In the genomic region with DNA sequence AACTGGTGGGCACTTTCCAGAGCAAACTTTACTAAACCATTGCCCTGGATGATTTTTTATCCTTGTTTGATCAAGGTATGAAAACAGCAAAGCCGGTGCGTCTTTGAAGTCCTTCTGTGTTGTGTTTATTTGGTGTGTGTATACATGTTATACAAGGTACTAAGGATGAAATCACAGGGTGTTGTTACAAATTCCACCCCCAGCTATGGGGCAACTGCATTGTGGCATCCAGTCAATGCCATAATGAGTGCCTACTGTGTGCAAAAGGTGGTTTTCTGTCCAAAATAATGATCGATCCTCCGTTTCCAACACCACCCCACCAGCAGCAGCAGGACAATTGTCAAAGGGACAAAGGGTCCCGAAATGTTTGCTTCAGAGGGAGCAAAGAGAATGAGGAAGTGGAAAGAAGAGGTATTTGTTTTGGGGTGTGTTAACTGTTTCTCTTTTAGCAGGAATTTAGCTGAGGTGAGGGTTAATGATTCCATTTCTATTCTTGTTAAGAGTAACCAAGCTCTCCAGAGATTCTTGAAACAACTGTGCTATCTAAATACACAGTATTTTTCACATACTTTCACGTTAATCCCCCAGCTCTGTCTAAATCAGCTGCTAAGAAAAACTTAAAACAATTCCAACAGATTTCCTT, we compare ENCODE assay signal across 21 cellular contexts.
A peak's percentile ranks its signal among the peaks of the same experiment; 100 is the strongest.
DNase-seq lines count a peak whose midpoint lies in the region; ATAC-seq and TF ChIP-seq lines count a peak whose summit lies in the region.
"Had no signal": no experiment of that assay in that cellular context is flagged by ENCODE, and none has a peak within 500 bp of the region (broad histone marks: within the 10 kb centered on the region; RNA-seq: fewer than 3 reads in every experiment).

No MANE protein-coding gene starts in this region.

- H3K4me1 ChIP-seq in SK-N-SH (ENCODE audit: control insufficient read depth in 1 of 2, insufficient read depth in 2 of 2, low read depth in 1 of 2, low read length in 1 of 2) (no peaks in the 10 kb centered on the region; a peak in 1 of 4 replicates), esophagus (ENCODE audit: control insufficient read depth in 2 of 2, insufficient read depth in 2 of 2, low read length in 1 of 2) (peaks cover 0 to 5% of the 10 kb centered on the region in 2 donors), osteoblast (ENCODE audit: insufficient read depth, low read length) (peaks cover 44% of the 10 kb centered on the region)
- H3K4me1 ChIP-seq: thyroid gland had no signal

- H3K36me3 Mint-ChIP-seq in activated CD4-positive, alpha-beta T cell treated with anti-CD3 and anti-CD28 coated beads, Interleukin-2, amount 10 ng/mL, durations not matched to agents 24 days and 14 days (ENCODE audit: low read depth): no peaks in the 10 kb centered on the region
- H3K36me3 Mint-ChIP-seq in activated CD4-positive, alpha-beta T cell treated with anti-CD3 and anti-CD28 coated beads, Interleukin-2, amount 10 ng/mL, durations not matched to agents 7 days and 5 days (ENCODE audit: low read depth): no peaks in the 10 kb centered on the region
- H3K36me3 Mint-ChIP-seq: T-cell had no signal

- peaks cover 32% of the 10 kb centered on the region for H3F3A ChIP-seq in SK-N-SH (replicated peaks; ENCODE audit: insufficient read depth)

- H3K9me3 Mint-ChIP-seq in activated CD4-positive, alpha-beta T cell treated with anti-CD3 and anti-CD28 coated beads, Interleukin-2, amount 10 ng/mL, durations not matched to agents 24 days and 14 days: no peaks in the 10 kb centered on the region
- H3K9me3 Mint-ChIP-seq in activated CD4-positive, alpha-beta T cell treated with anti-CD3 and anti-CD28 coated beads, Interleukin-2, amount 10 ng/mL, durations not matched to agents 7 days and 5 days: peaks cover 2% of the 10 kb centered on the region

- H3K9me3 ChIP-seq in SK-N-SH (no peaks in the 10 kb centered on the region), esophagus (ENCODE audit: control insufficient read depth in 2 of 2, insufficient read depth in 1 of 2, low read depth in 1 of 2, low read length in 1 of 2) (no peaks in the 10 kb centered on the region), osteoblast (ENCODE audit: low read depth, low read length) (no peaks in the 10 kb centered on the region)
- H3K9me3 ChIP-seq: left lung, thyroid gland had no signal

- CTCF ChIA-PET in SK-N-SH (lab: Yijun Ruan, JAX): interaction anchor here (1.0 kb wide), 1 partner anchor 10 kb away, joined by 3 read pairs; no protein-coding TSS in a partner anchor
- CTCF ChIA-PET in activated CD4-positive, alpha-beta T cell treated with anti-CD3 and anti-CD28 coated beads, Interleukin-2, amount 10 ng/mL, durations not matched to agents 7 days and 5 days (lab: Charles Lee): no interaction called here

- no peak overlapping the region for H3K27ac Mint-ChIP-seq in activated CD4-positive, alpha-beta T cell treated with anti-CD3 and anti-CD28 coated beads, Interleukin-2, amount 10 ng/mL, durations not matched to agents 24 days and 14 days
- no peak overlapping the region for H3K27ac Mint-ChIP-seq in activated CD4-positive, alpha-beta T cell treated with anti-CD3 and anti-CD28 coated beads, Interleukin-2, amount 10 ng/mL, durations not matched to agents 7 days and 5 days
- H3K27ac Mint-ChIP-seq: stimulated activated memory B cell treated with anti-CD40 and anti-IgM and Interleukin-4, amounts not matched to agents 10 μg/mL and 1 μg/mL and 100 μg/mL, for 72 hours; T-cell had no signal

- DNase-seq in SK-N-SH (no peak), osteoblast (ENCODE audit: insufficient read length, low spot score, missing footprints) (no peak), foreskin melanocyte (no peak)
- DNase-seq in activated CD4-positive, alpha-beta T cell treated with anti-CD3 and anti-CD28 coated beads, Interleukin-2, amount 10 ng/mL, durations not matched to agents 24 days and 14 days: no peak
- no peak for DNase-seq in activated CD4-positive, alpha-beta T cell treated with anti-CD3 and anti-CD28 coated beads, Interleukin-2, amount 10 ng/mL, durations not matched to agents 7 days and 5 days
- DNase-seq: 8988T; activated CD4-positive, alpha-beta T cell treated with anti-CD3 and anti-CD28 coated beads for 4 hours; KG1; left lung; NCI-H1092; NCI-H510A treated with DMSO at 0.1 percent for 48 hours; retina; T-cell; thyroid gland had no signal

- H3K4me3 Mint-ChIP-seq in activated CD4-positive, alpha-beta T cell treated with anti-CD3 and anti-CD28 coated beads, Interleukin-2, amount 10 ng/mL, durations not matched to agents 24 days and 14 days: no peak overlapping the region
- H3K4me3 Mint-ChIP-seq in activated CD4-positive, alpha-beta T cell treated with anti-CD3 and anti-CD28 coated beads, Interleukin-2, amount 10 ng/mL, durations not matched to agents 7 days and 5 days: no peak overlapping the region
- H3K4me3 Mint-ChIP-seq: stimulated activated memory B cell treated with anti-CD40 and anti-IgM and Interleukin-4, amounts not matched to agents 10 μg/mL and 1 μg/mL and 100 μg/mL, for 72 hours; T-cell had no signal

- H4K20me1 ChIP-seq in SK-N-SH (ENCODE audit: insufficient read depth): no peaks in the 10 kb centered on the region
- no peaks in the 10 kb centered on the region for H4K20me1 ChIP-seq in osteoblast (ENCODE audit: insufficient read depth, low read length)

- no peak overlapping the region for H3K9ac ChIP-seq in SK-N-SH

- no peaks in the 10 kb centered on the region for H3K36me3 ChIP-seq in SK-N-SH (replicated peaks in 1 of 2; ENCODE audit: control insufficient read depth in 1 of 2, insufficient read depth in 2 of 2, low read length in 1 of 2)
- H3K36me3 ChIP-seq in esophagus (ENCODE audit: control insufficient read depth in 2 of 2, insufficient read depth in 2 of 2, low read length in 1 of 2): no peaks in the 10 kb centered on the region
- H3K36me3 ChIP-seq in osteoblast (ENCODE audit: insufficient read depth, low read length): no peaks in the 10 kb centered on the region
- H3K36me3 ChIP-seq: brain microvascular endothelial cell, left lung, thyroid gland had no signal

- peak overlapping the region in 1 of 2 experiments; percentile 87; a peak in 1 of 4 replicates for H3K27ac ChIP-seq in SK-N-SH (ENCODE audit: low read depth in 2 of 2, low read length in 1 of 2)
- peak overlapping the region; percentile 62 to 76 for H3K27ac ChIP-seq in esophagus (ENCODE audit: low read depth in 2 of 2, low read length in 1 of 2)
- peak overlapping the region; percentile 80 for H3K27ac ChIP-seq in osteoblast (ENCODE audit: low read depth, low read length)
- H3K27ac ChIP-seq: HL-60, thyroid gland had no signal

- H3K79me2 ChIP-seq in SK-N-SH (ENCODE audit: insufficient read depth) (no peaks in the 10 kb centered on the region), osteoblast (ENCODE audit: insufficient read depth, low read length) (no peaks in the 10 kb centered on the region)

- ATAC-seq in SK-N-SH treated with all-trans-retinoic acid at 6 μM for 48 hours (no peak), HG02852 (IDR thresholded peaks at IDR 0.05; ENCODE audit: unreplicated experiment) (no peak)
- ATAC-seq: GM12878; stimulated activated memory B cell treated with anti-CD40 and anti-IgM and Interleukin-4, amounts not matched to agents 10 μg/mL and 1 μg/mL and 100 μg/mL, for 72 hours; T-cell had no signal

- POLR2A ChIA-PET in SK-N-SH (lab: Yijun Ruan, JAX): no interaction called here
- POLR2A ChIA-PET in activated CD4-positive, alpha-beta T cell treated with anti-CD3 and anti-CD28 coated beads, Interleukin-2, amount 10 ng/mL, durations not matched to agents 7 days and 5 days (lab: Charles Lee): no interaction called here

- H3K27me3 ChIP-seq in SK-N-SH (ENCODE audit: insufficient read depth) (peaks cover 7% of the 10 kb centered on the region; the same call in 1 of the 2 replicates), esophagus (ENCODE audit: control insufficient read depth in 1 of 2, insufficient read depth in 2 of 2, low read length in 2 of 2) (no peaks in the 10 kb centered on the region), osteoblast (ENCODE audit: insufficient read depth, low read length) (no peaks in the 10 kb centered on the region)
- H3K27me3 ChIP-seq: brain microvascular endothelial cell, left lung, thyroid gland had no signal

- no peak for TF ChIP-seq RAD21 in SK-N-SH (IDR thresholded peaks at IDR 0.05; ENCODE audit: low read length)

- TF ChIP-seq EP300 in SK-N-SH (IDR thresholded peaks at IDR 0.05; ENCODE audit: borderline replicate concordance in 1 of 2, low read depth in 1 of 2, low read length in 1 of 2): no peak

- intact Hi-C loops in activated CD4-positive, alpha-beta T cell treated with anti-CD3 and anti-CD28 coated beads, Interleukin-2, amount 10 ng/mL, durations not matched to agents 24 days and 14 days (cut with micrococcal nuclease): no loop called here

- no peaks in the 10 kb centered on the region for H3K27me3 Mint-ChIP-seq in activated CD4-positive, alpha-beta T cell treated with anti-CD3 and anti-CD28 coated beads, Interleukin-2, amount 10 ng/mL, durations not matched to agents 24 days and 14 days
- no peaks in the 10 kb centered on the region for H3K27me3 Mint-ChIP-seq in activated CD4-positive, alpha-beta T cell treated with anti-CD3 and anti-CD28 coated beads, Interleukin-2, amount 10 ng/mL, durations not matched to agents 7 days and 5 days
- H3K27me3 Mint-ChIP-seq: stimulated activated memory B cell treated with anti-CD40 and anti-IgM and Interleukin-4, amounts not matched to agents 10 μg/mL and 1 μg/mL and 100 μg/mL, for 72 hours; T-cell had no signal

- H2AFZ ChIP-seq in SK-N-SH (ENCODE audit: low read depth) (peak overlapping the region; percentile 47; the same call in 1 of the 2 replicates), osteoblast (ENCODE audit: low read length) (peak overlapping the region; percentile 6)

- 57% methylated on average over 6 of the region's 6 CpGs for WGBS in SK-N-SH (ENCODE audit: low lambda C conversion rate)
- WGBS in esophagus, 2 donors: 60 to 73% methylated on average over 6 of the region's 6 CpGs

- TF ChIP-seq CTCF in SK-N-SH (IDR thresholded peaks at IDR 0.05): no peak
- no peak for TF ChIP-seq CTCF in osteoblast (IDR thresholded peaks at IDR 0.05; ENCODE audit: extremely low read depth, low read depth, low read length)

- H3K4me2 ChIP-seq in SK-N-SH (peak overlapping the region; percentile 69; the same call in 1 of the 2 replicates), osteoblast (ENCODE audit: insufficient read depth, low read length) (no peak overlapping the region)

- H3K9me2 ChIP-seq in SK-N-SH: no peaks in the 10 kb centered on the region

- H3K4me1 Mint-ChIP-seq in activated CD4-positive, alpha-beta T cell treated with anti-CD3 and anti-CD28 coated beads, Interleukin-2, amount 10 ng/mL, durations not matched to agents 24 days and 14 days: no peaks in the 10 kb centered on the region
- H3K4me1 Mint-ChIP-seq in activated CD4-positive, alpha-beta T cell treated with anti-CD3 and anti-CD28 coated beads, Interleukin-2, amount 10 ng/mL, durations not matched to agents 7 days and 5 days: no peaks in the 10 kb centered on the region
- H3K4me1 Mint-ChIP-seq: stimulated activated memory B cell treated with anti-CD40 and anti-IgM and Interleukin-4, amounts not matched to agents 10 μg/mL and 1 μg/mL and 100 μg/mL, for 72 hours; T-cell had no signal

- H3K4me3 ChIP-seq in SK-N-SH (ENCODE audit: low read depth in 2 of 2, low read length in 1 of 2) (no peak overlapping the region), esophagus (ENCODE audit: low read depth in 1 of 2, low read length in 2 of 2) (no peak overlapping the region), osteoblast (ENCODE audit: insufficient read depth, low read length) (no peak overlapping the region)
- H3K4me3 ChIP-seq: GM12878, left lung, thyroid gland had no signal
